Comparison of ENCODE assay signal across 14 cellular contexts in genomic region chr11:34278708-34279297, GRCh38.
DNase-seq lines count a peak whose midpoint lies in the region; ATAC-seq and TF ChIP-seq lines count a peak whose summit lies in the region.
"Had no signal": no experiment of that assay in that cellular context is flagged by ENCODE, and none has a peak within 500 bp of the region (broad histone marks: within the 10 kb centered on the region; RNA-seq: fewer than 3 reads in every experiment).

No MANE protein-coding gene starts in this region.

- intact Hi-C loops in right lobe of liver (cut with DNase I): no loop called here

- H3K4me1 ChIP-seq in right lobe of liver: peaks cover 0 to 31% (median 9%) of the 10 kb centered on the region in 4 donors
- H3K4me1 ChIP-seq: colonic mucosa had no signal

- TF ChIP-seq POLR2A in right lobe of liver (IDR thresholded peaks at IDR 0.05): no peak

- no peaks in the 10 kb centered on the region for H3K9me3 ChIP-seq in right lobe of liver
- H3K9me3 ChIP-seq: colonic mucosa, prostate gland had no signal

- 37% methylated on average over 4 of the region's 4 CpGs for WGBS in right lobe of liver (ENCODE audit: insufficient coverage, low coverage, low lambda C conversion rate, missing lambda C conversion rate)

- no peak overlapping the region for H3K4me3 ChIP-seq in right lobe of liver
- H3K4me3 ChIP-seq: colonic mucosa, prostate gland, SK-N-MC had no signal

- TF ChIP-seq CTCF in right lobe of liver (IDR thresholded peaks at IDR 0.05): no peak

- H3K27ac ChIP-seq in right lobe of liver: peak overlapping the region in 1 of 3 donors; percentile 42
- H3K27ac ChIP-seq: colonic mucosa, prostate gland, SK-N-MC had no signal

- ATAC-seq in GM18867 (IDR thresholded peaks at IDR 0.05; ENCODE audit: unreplicated experiment) (peak; percentile 86), GM21723 (IDR thresholded peaks at IDR 0.05; ENCODE audit: unreplicated experiment) (peak; percentile 73), HG03432 (IDR thresholded peaks at IDR 0.05; ENCODE audit: unreplicated experiment) (peak; percentile 78), right lobe of liver (peak; percentile 61 to 85 (median 83))
- ATAC-seq: CD8-positive, alpha-beta T cell; stimulated activated naive CD8-positive, alpha-beta T cell treated with anti-CD3 and anti-CD28 coated beads, Interleukin-15, amount 100 ng/mL, for 72 hours had no signal

- H3K27me3 ChIP-seq in right lobe of liver: no peaks in the 10 kb centered on the region
- H3K27me3 ChIP-seq: colonic mucosa had no signal

- H3K36me3 ChIP-seq in right lobe of liver: no peaks in the 10 kb centered on the region
- H3K36me3 ChIP-seq: colonic mucosa, prostate gland had no signal

- peak; percentile 44 to 85 (median 76) for DNase-seq in right lobe of liver
- DNase-seq in NCI-H748 treated with DMSO at 0.1 percent for 48 hours (lab: John Stamatoyannopoulos, UW): no peak
- DNase-seq in DMS 273 (lab: John Stamatoyannopoulos, UW; ENCODE audit: unreplicated experiment): no peak
- no peak for DNase-seq in RPMI8226
- DNase-seq: CD8-positive, alpha-beta T cell; colonic mucosa; NCI-H146; stimulated activated CD4-positive, alpha-beta T cell treated with anti-CD3 and anti-CD28 coated beads, Interleukin-4, amount 100 ng/mL, for 24 hours; stimulated activated naive CD8-positive, alpha-beta T cell treated with anti-CD3 and anti-CD28 coated beads, Interleukin-15, amount 100 ng/mL, for 72 hours had no signal

Comparison
In these comparisons a context has a peak if more than half of its experiments do, and no peak if none do; other contexts are left out.
1. DNase-seq: peak in right lobe of liver (3 of 3); none in NCI-H748 treated with DMSO at 0.1 percent for 48 hours (single experiment), DMS 273 (single experiment) and RPMI8226 (single experiment).
2. Peak in every context shown above with its lines, with median percentiles within 50 percentile points of each other: ATAC-seq.